ENCODE assay signal across 8 cellular contexts in the genomic region with DNA sequence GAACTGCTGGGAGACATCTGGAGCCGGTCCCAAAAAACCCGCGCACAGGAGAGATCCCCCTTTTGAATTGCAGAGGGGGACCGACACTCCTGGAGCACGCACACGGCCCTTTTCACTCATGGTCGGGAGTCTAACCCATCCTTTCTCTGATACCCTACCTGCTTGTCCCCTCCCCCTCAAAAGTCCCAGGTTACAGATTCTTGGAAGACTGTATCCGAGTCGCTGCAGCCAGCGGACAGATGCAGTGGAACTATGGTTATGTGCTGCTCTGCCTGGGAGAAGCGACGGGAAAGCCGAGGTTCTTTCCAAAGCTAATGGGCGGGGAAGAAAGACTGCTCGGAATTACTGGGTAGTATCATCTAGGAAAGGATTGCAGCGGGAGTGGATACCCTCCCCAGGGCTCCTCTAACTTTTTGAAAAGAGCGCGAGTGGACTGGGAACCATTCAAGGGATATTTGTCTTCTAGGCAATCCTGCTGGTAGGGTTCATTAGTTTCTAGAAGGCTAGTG. TPM values are rescaled to one million over a fixed set of nuclear protein-coding genes. Genes with fewer than 3 reads are reported as not detected.
DNase-seq lines count a peak whose midpoint lies in the region; ATAC-seq, FAIRE-seq and TF ChIP-seq lines count a peak whose summit lies in the region.

No MANE protein-coding gene starts in this region.

- no peak overlapping the region for H2BK12ac ChIP-seq in mesenchymal stem cell (ENCODE audit: low read length in 2 of 2)

- no peak overlapping the region for H2BK5ac ChIP-seq in mesenchymal stem cell (ENCODE audit: low read depth, low read length, poor library complexity, severe bottlenecking)

- no peak for FAIRE-seq in H54 (lab: Jason Lieb, UNC)

- H3K4me1 Mint-ChIP-seq in activated T-cell treated with anti-CD3 and anti-CD28 coated beads, Interleukin-2, amount 50 U/mL, for 24 hours (ENCODE audit: low read depth): peaks cover 38% of the 10 kb centered on the region

- no peak overlapping the region for H2AK5ac ChIP-seq in mesenchymal stem cell (ENCODE audit: low read length, severe bottlenecking)

- TF ChIP-seq CTCF in upper lobe of right lung (IDR thresholded peaks at IDR 0.05): no peak

- H3K14ac ChIP-seq in mesenchymal stem cell (ENCODE audit: low read length in 2 of 2): no peak overlapping the region

- peak overlapping the region; percentile 93 for H3K9ac ChIP-seq in mesenchymal stem cell (ENCODE audit: low read length)

- no peaks in the 10 kb centered on the region for H3K79me1 ChIP-seq in mesenchymal stem cell (replicated peaks; ENCODE audit: low read length, poor library complexity, severe bottlenecking)

- no peaks in the 10 kb centered on the region for H3K9me3 Mint-ChIP-seq in activated T-cell treated with anti-CD3 and anti-CD28 coated beads, Interleukin-2, amount 50 U/mL, for 24 hours

- DNase-seq in activated T-cell treated with anti-CD3 and anti-CD28 coated beads, Interleukin-2, amount 50 U/mL, for 24 hours: peak; percentile 32
- DNase-seq in activated T-cell treated with anti-CD3 and anti-CD28 coated beads, Interleukin-2, amount 50 U/mL, for 1 hour: no peak
- peak; percentile 32 for DNase-seq in mesenchymal stem cell
- DNase-seq in upper lobe of right lung: no peak
- DNase-seq in activated gamma-delta T cell treated with Interleukin-2 at 50 U/mL for 16 hours: no peak
- DNase-seq in EL: no peak
- DNase-seq in H54 (ENCODE audit: insufficient read length, low spot score): no peak

- no peak overlapping the region for H2BK120ac ChIP-seq in mesenchymal stem cell (ENCODE audit: low read depth, low read length)

- H4K8ac ChIP-seq in mesenchymal stem cell (ENCODE audit: low read length): no peak overlapping the region

- peak overlapping the region; percentile 100 for H3K4me2 ChIP-seq in mesenchymal stem cell (ENCODE audit: low read length, poor library complexity, severe bottlenecking)

- 1% methylated on average over 18 of the region's 18 CpGs for WGBS in ectodermal cell, 2 experiments
- 8% methylated on average over 18 of the region's 18 CpGs for WGBS in mesenchymal stem cell

- H3K4ac ChIP-seq in mesenchymal stem cell (ENCODE audit: low read depth in 1 of 2, low read length in 2 of 2): no peak overlapping the region

- H3K27ac Mint-ChIP-seq in activated T-cell treated with anti-CD3 and anti-CD28 coated beads, Interleukin-2, amount 50 U/mL, for 24 hours: no peak overlapping the region

- peaks cover 20% of the 10 kb centered on the region for H3K4me1 ChIP-seq in ectodermal cell (ENCODE audit: control insufficient read depth, insufficient read depth, low read length)
- H3K4me1 ChIP-seq in mesenchymal stem cell (ENCODE audit: control insufficient read depth, insufficient read depth, low read depth, low read length): peaks cover 32% of the 10 kb centered on the region
- peaks cover 26% of the 10 kb centered on the region for H3K4me1 ChIP-seq in upper lobe of right lung

- no peak overlapping the region for H3K18ac ChIP-seq in mesenchymal stem cell (ENCODE audit: low read depth in 1 of 2, low read length in 2 of 2)

- no peaks in the 10 kb centered on the region for H3K36me3 ChIP-seq in ectodermal cell (ENCODE audit: control insufficient read depth, insufficient read depth, low read length)
- peaks cover 0 to 4% of the 10 kb centered on the region in 2 experiments for H3K36me3 ChIP-seq in mesenchymal stem cell (ENCODE audit: control insufficient read depth in 1 of 2, insufficient read depth in 2 of 2, low read depth in 1 of 2, low read length in 2 of 2)
- H3K36me3 ChIP-seq in upper lobe of right lung: no peaks in the 10 kb centered on the region

- no peak overlapping the region for H2BK15ac ChIP-seq in mesenchymal stem cell (ENCODE audit: low read depth, poor library complexity, severe bottlenecking)

- H4K91ac ChIP-seq in mesenchymal stem cell (ENCODE audit: low read length): no peak overlapping the region

- no peak overlapping the region for H3K23ac ChIP-seq in mesenchymal stem cell (ENCODE audit: low read length in 2 of 2)

- no peaks in the 10 kb centered on the region for H3K36me3 Mint-ChIP-seq in activated T-cell treated with anti-CD3 and anti-CD28 coated beads, Interleukin-2, amount 50 U/mL, for 24 hours (ENCODE audit: low read depth)

- TF ChIP-seq POLR2A in H54 (IDR thresholded peaks at IDR 0.05; ENCODE audit: low read depth, low read length): no peak

- H2AFZ ChIP-seq in mesenchymal stem cell (ENCODE audit: low read depth, low read length): no peak overlapping the region

- H3K4me3 ChIP-seq in ectodermal cell (ENCODE audit: insufficient read depth, low read depth, low read length): peak overlapping the region; percentile 30
- H3K4me3 ChIP-seq in mesenchymal stem cell (ENCODE audit: insufficient read depth in 1 of 2, low read depth in 1 of 2, low read length in 2 of 2): peak overlapping the region in 1 of 2 experiments; percentile 76
- H3K4me3 ChIP-seq in upper lobe of right lung: peak overlapping the region; percentile 48

- H3K4me3 Mint-ChIP-seq in activated T-cell treated with anti-CD3 and anti-CD28 coated beads, Interleukin-2, amount 50 U/mL, for 24 hours: peak overlapping the region; percentile 57

- intact Hi-C loops in upper lobe of right lung (cut with DNase I): no loop called here

- H3K27me3 Mint-ChIP-seq in activated T-cell treated with anti-CD3 and anti-CD28 coated beads, Interleukin-2, amount 50 U/mL, for 24 hours: peaks cover 95% of the 10 kb centered on the region

- H3K9me3 ChIP-seq in ectodermal cell (ENCODE audit: control insufficient read depth, low read length) (no peaks in the 10 kb centered on the region), mesenchymal stem cell (ENCODE audit: control insufficient read depth, low read length) (no peaks in the 10 kb centered on the region), upper lobe of right lung (no peaks in the 10 kb centered on the region)

- H3K27ac ChIP-seq in ectodermal cell (ENCODE audit: insufficient read depth, low read depth, low read length, poor library complexity, severe bottlenecking): no peak overlapping the region
- H3K27ac ChIP-seq in mesenchymal stem cell (ENCODE audit: low read length, poor library complexity, severe bottlenecking): no peak overlapping the region
- H3K27ac ChIP-seq in upper lobe of right lung: no peak overlapping the region

- H3K27me3 ChIP-seq in ectodermal cell (ENCODE audit: control insufficient read depth, insufficient read depth, low read length, poor library complexity, severe bottlenecking): peaks cover 100% of the 10 kb centered on the region
- H3K27me3 ChIP-seq in mesenchymal stem cell (ENCODE audit: control insufficient read depth in 1 of 2, insufficient read depth in 1 of 2, low read length in 2 of 2): peaks cover 6 to 43% of the 10 kb centered on the region in 2 experiments
- H3K27me3 ChIP-seq in upper lobe of right lung: peaks cover 53% of the 10 kb centered on the region

- ATAC-seq in upper lobe of right lung: no peak

RNA-seq across cellular contexts. Expression of a gene that starts 1.5 kb away (rescaled TPM):
- not detected for polyA plus RNA-seq in ectodermal cell (2013, experiment 1 of 4)
- polyA plus RNA-seq in ectodermal cell (2013, experiment 2 of 4): not detected
- 0.21 TPM for polyA plus RNA-seq in ectodermal cell (2013, experiment 3 of 4)
- 0.28 TPM for polyA plus RNA-seq in ectodermal cell (2013, experiment 4 of 4)
- not detected for polyA plus RNA-seq in mesenchymal stem cell (2013, experiment 1 of 2)
- 0.15 TPM for polyA plus RNA-seq in mesenchymal stem cell (2013, experiment 2 of 2)
- total RNA-seq in upper lobe of right lung: 1.9 TPM

Comparison
In these comparisons a context has a peak if more than half of its experiments do, and no peak if none do; other contexts are left out.
1. DNase-seq: peak in activated T-cell treated with anti-CD3 and anti-CD28 coated beads, Interleukin-2, amount 50 U/mL, for 24 hours (single experiment) and mesenchymal stem cell (single experiment); none in activated T-cell treated with anti-CD3 and anti-CD28 coated beads, Interleukin-2, amount 50 U/mL, for 1 hour (single experiment), upper lobe of right lung (single experiment), activated gamma-delta T cell treated with Interleukin-2 at 50 U/mL for 16 hours (single experiment), EL (single experiment) and H54 (single experiment).